In genomic region chr17:6651483-6652452, GRCh38 we compare ENCODE assay signal across 1 cellular context.
TF ChIP-seq lines count a peak whose summit lies in the region.

Gene C17orf100 (plus strand): TSS chr17:6651762. CDS start chr17:6651914, 152 bp downstream.
Gene MED31 (minus strand): TSS chr17:6651605. CDS start chr17:6651528, 77 bp downstream.

TF ChIP-seq in H1, 55 proteins besides CTCF, POLR2A, EP300 and RAD21:
- TF ChIP-seq RNF2 (IDR thresholded peaks at IDR 0.05; ENCODE audit: borderline replicate concordance, low read depth, low read length, missing control alignments, poor library complexity, severe bottlenecking) (peak; percentile 77), POLR2AphosphoS5 (IDR thresholded peaks at IDR 0.05; ENCODE audit: low read depth, low read length) (0 out of 2 replicates have a peak, but pooled peaks have one; percentile 18), E2F6 (IDR thresholded peaks at IDR 0.05) (peak; percentile 99), CBX8 (IDR thresholded peaks at IDR 0.05; ENCODE audit: borderline replicate concordance, low read depth, low read length) (no peak), SP2 (IDR thresholded peaks at IDR 0.05; ENCODE audit: low read length) (no peak), MAX (IDR thresholded peaks at IDR 0.05) (peak; percentile 98), SIRT6 (IDR thresholded peaks at IDR 0.05; ENCODE audit: low read length) (no peak), FOSL1 (IDR thresholded peaks at IDR 0.05; ENCODE audit: insufficient read depth, low read depth, low read length) (no peak), CHD1 (IDR thresholded peaks at IDR 0.05; ENCODE audit: low read depth, low read length) (no peak), CTBP2 (IDR thresholded peaks at IDR 0.05; ENCODE audit: borderline replicate concordance, insufficient read depth, insufficient read length, low read length) (no peak), GTF2F1 (IDR thresholded peaks at IDR 0.05; ENCODE audit: borderline replicate concordance, low read depth, low read length) (no peak), YY1 (IDR thresholded peaks at IDR 0.05; ENCODE audit: low read depth, low read length) (peak; percentile 75; the same call in 1 of the 2 replicates), JUN (IDR thresholded peaks at IDR 0.05; ENCODE audit: low read depth, low read length) (no peak), USF2 (IDR thresholded peaks at IDR 0.05; ENCODE audit: low read length) (no peak), JUND (IDR thresholded peaks at IDR 0.05; ENCODE audit: low read length) (no peak), BACH1 (IDR thresholded peaks at IDR 0.05; ENCODE audit: low read length) (no peak), SAP30 (IDR thresholded peaks at IDR 0.05; ENCODE audit: insufficient read depth, insufficient replicate concordance, low read length) (no peak), SUZ12 (IDR thresholded peaks at IDR 0.05; ENCODE audit: low read length) (no peak), CBX5 (IDR thresholded peaks at IDR 0.05; ENCODE audit: low read depth, low read length) (no peak), POU5F1 (IDR thresholded peaks at IDR 0.05; ENCODE audit: low read depth, low read length) (0 out of 2 replicates have a peak, but pooled peaks have one; percentile 19), TAF1 (IDR thresholded peaks at IDR 0.05; ENCODE audit: low read depth, low read length) (no peak), CEBPB (IDR thresholded peaks at IDR 0.05; ENCODE audit: low read depth, low read length) (no peak), SP4 (IDR thresholded peaks at IDR 0.05; ENCODE audit: low read length) (peak; percentile 71; the same call in 1 of the 2 replicates), RFX5 (IDR thresholded peaks at IDR 0.05; ENCODE audit: borderline replicate concordance, low read depth, low read length) (no peak), KDM4A (IDR thresholded peaks at IDR 0.05; ENCODE audit: low read depth, low read length, severe bottlenecking) (peak; percentile 91), CHD7 (IDR thresholded peaks at IDR 0.05; ENCODE audit: insufficient replicate concordance, low read length) (no peak), NANOG (IDR thresholded peaks at IDR 0.05; ENCODE audit: insufficient read depth, low read depth, low read length, poor library complexity, severe bottlenecking) (no peak), SIX5 (IDR thresholded peaks at IDR 0.05; ENCODE audit: low read depth, low read length) (no peak), ZNF274 (IDR thresholded peaks at IDR 0.05; ENCODE audit: borderline replicate concordance, extremely low read depth, low read length) (no peak), MAFK (IDR thresholded peaks at IDR 0.05; ENCODE audit: low read depth, low read length) (no peak), ASH2L (IDR thresholded peaks at IDR 0.05; ENCODE audit: low read length) (peak; percentile 58), EGR1 (IDR thresholded peaks at IDR 0.05; ENCODE audit: borderline replicate concordance, low read depth, low read length) (no peak), SIN3A (conservative IDR thresholded peaks at IDR 0.05 in 1 of 2, IDR thresholded peaks at IDR 0.05 in 1 of 2; ENCODE audit: low read depth in 1 of 2, low read length in 2 of 2) (peak in 1 of 2 experiments; percentile 94; a peak in 2 of 4 replicates), ATF2 (IDR thresholded peaks at IDR 0.05; ENCODE audit: low read length) (no peak), SRF (IDR thresholded peaks at IDR 0.05; ENCODE audit: low read depth, low read length) (no peak), CREB1 (IDR thresholded peaks at IDR 0.05) (no peak), EZH2 (IDR thresholded peaks at IDR 0.05; ENCODE audit: low read depth, low read length, severe bottlenecking) (no peak), HDAC6 (IDR thresholded peaks at IDR 0.05; ENCODE audit: low read depth, low read length) (no peak), BRCA1 (IDR thresholded peaks at IDR 0.05; ENCODE audit: low read depth, low read length) (no peak), NRF1 (IDR thresholded peaks at IDR 0.05; ENCODE audit: low read depth, low read length) (no peak), TAF7 (optimal IDR thresholded peaks at IDR 0.05; ENCODE audit: borderline replicate concordance, low read depth, low read length) (no peak), KDM5A (IDR thresholded peaks at IDR 0.05; ENCODE audit: low read length) (peak; percentile 28; the same call in 1 of the 2 replicates), BCL11A (IDR thresholded peaks at IDR 0.05; ENCODE audit: low read depth in 2 of 2, low read length in 2 of 2) (no peak), TBP (IDR thresholded peaks at IDR 0.05; ENCODE audit: low read depth, low read length) (no peak), RXRA (IDR thresholded peaks at IDR 0.05; ENCODE audit: insufficient read depth, low read depth, low read length) (no peak), HDAC2 (IDR thresholded peaks at IDR 0.05; ENCODE audit: borderline replicate concordance in 1 of 2, low read depth in 2 of 2, low read length in 2 of 2) (no peak), KDM1A (IDR thresholded peaks at IDR 0.05; ENCODE audit: borderline replicate concordance, low read length) (peak; percentile 80; the same call in 1 of the 2 replicates), PHF8 (conservative IDR thresholded peaks at IDR 0.05; ENCODE audit: low read depth, low read length) (0 out of 2 replicates have a peak, but pooled peaks have one; percentile 25), TEAD4 (IDR thresholded peaks at IDR 0.05; ENCODE audit: low read depth, low read length) (no peak), CHD2 (IDR thresholded peaks at IDR 0.05; ENCODE audit: low read length) (no peak), TCF12 (IDR thresholded peaks at IDR 0.05; ENCODE audit: low read depth, low read length) (no peak), GABPA (IDR thresholded peaks at IDR 0.05; ENCODE audit: borderline replicate concordance, insufficient read depth, low read length) (peak; percentile 88), SP1 (IDR thresholded peaks at IDR 0.05; ENCODE audit: low read depth, low read length) (peak; percentile 20; the same call in 1 of the 2 replicates), RBBP5 (IDR thresholded peaks at IDR 0.05; ENCODE audit: borderline replicate concordance, low read depth, low read length) (no peak; the same call in 1 of the 2 replicates), ATF3 (IDR thresholded peaks at IDR 0.05; ENCODE audit: insufficient read depth, low read depth, low read length) (no peak)
